Comparison of ENCODE assay signal across 8 cellular contexts in genomic region chr1:155000725-155001437, GRCh38. TPM values are rescaled to one million over a fixed set of nuclear protein-coding genes. Genes with fewer than 3 reads are reported as not detected.
DNase-seq lines count a peak whose midpoint lies in the region; ATAC-seq and TF ChIP-seq lines count a peak whose summit lies in the region.

No MANE protein-coding gene starts in this region.

- H3K27me3 ChIP-seq in breast epithelium (no peaks in the 10 kb centered on the region), skeletal muscle tissue (ENCODE audit: control insufficient read depth in 3 of 3, insufficient read depth in 3 of 3, low read length in 3 of 3) (no peaks in the 10 kb centered on the region)

- peak overlapping the region; percentile 89 to 95 (median 89) for H3K4me3 ChIP-seq in breast epithelium
- peak overlapping the region; percentile 83 to 87 (median 87) for H3K4me3 ChIP-seq in skeletal muscle tissue (ENCODE audit: low read length in 3 of 3)

- peak overlapping the region; percentile 88 for H3K4me3 Mint-ChIP-seq in WTC11

- no peaks in the 10 kb centered on the region for H3K36me3 ChIP-seq in breast epithelium
- no peaks in the 10 kb centered on the region for H3K36me3 ChIP-seq in skeletal muscle tissue (ENCODE audit: control insufficient read depth in 3 of 3, insufficient read depth in 3 of 3, low read length in 3 of 3)

- TF ChIP-seq CTCF in WTC11 (IDR thresholded peaks at IDR 0.05) (no peak), breast epithelium (IDR thresholded peaks at IDR 0.05) (peak in 1 of 3 donors; percentile 18)

- H3K27me3 Mint-ChIP-seq in WTC11 (ENCODE audit: low read depth): no peaks in the 10 kb centered on the region; the same call in 1 of the 2 replicates

- H3K9me3 Mint-ChIP-seq in WTC11: no peaks in the 10 kb centered on the region

- peaks cover 31% of the 10 kb centered on the region for H3K4me1 Mint-ChIP-seq in WTC11

- H3K4me1 ChIP-seq in breast epithelium (peaks cover 16 to 27% of the 10 kb centered on the region in 2 donors), skeletal muscle tissue (ENCODE audit: control insufficient read depth in 3 of 3, insufficient read depth in 3 of 3, low read length in 3 of 3) (peaks cover 30 to 33% (median 32%) of the 10 kb centered on the region in 3 donors)

- POLR2A ChIA-PET in WTC11 (lab: Charles Lee): interaction anchor here (0.8 to 13.0 kb wide), 7 partner anchors 15 to 39 kb away, joined by 3 to 176 read pairs (median 21); partner anchors contain the start of genes CKS1B, FLAD1, PYGO2 and SHC1

- peak overlapping the region; percentile 88 to 94 (median 91) for H3K9ac ChIP-seq in skeletal muscle tissue (ENCODE audit: low read depth in 1 of 3, low read length in 3 of 3)

- TF ChIP-seq POLR2A in breast epithelium (IDR thresholded peaks at IDR 0.05): peak; percentile 82

- no peaks in the 10 kb centered on the region for H3K36me3 Mint-ChIP-seq in WTC11

- H3K9me3 ChIP-seq in breast epithelium (no peaks in the 10 kb centered on the region), skeletal muscle tissue (ENCODE audit: control insufficient read depth in 3 of 3, low read length in 3 of 3) (no peaks in the 10 kb centered on the region)

- DNase-seq in NCI-H748 (lab: John Stamatoyannopoulos, UW; ENCODE audit: unreplicated experiment): peak; percentile 68
- DNase-seq in NCI-H748 treated with DMSO at 0.1 percent for 48 hours (lab: John Stamatoyannopoulos, UW): no peak
- DNase-seq in NCI-H2196 (lab: John Stamatoyannopoulos, UW; ENCODE audit: unreplicated experiment): peak; percentile 97
- peak; percentile 93 for DNase-seq in WTC11 (ENCODE audit: low spot score)
- peak; percentile 98 to 99 for DNase-seq in breast epithelium (ENCODE audit: low spot score in 2 of 2)
- peak; percentile 82 for DNase-seq in iPS-NIHi11 (ENCODE audit: low spot score)

- H3K27ac ChIP-seq in breast epithelium (peak overlapping the region; percentile 98 to 99), skeletal muscle tissue (ENCODE audit: low read depth, low read length) (peak overlapping the region; percentile 97)

- ATAC-seq in HG03095 (IDR thresholded peaks at IDR 0.05; ENCODE audit: unreplicated experiment) (peak; percentile 39), WTC11 (peak; percentile 54)

- H3K27ac Mint-ChIP-seq in WTC11: peak overlapping the region; percentile 63; the same call in 1 of the 2 replicates

- intact Hi-C loops in breast epithelium (cut with DNase I; ENCODE audit: low total_unique reads): no loop called here

- CTCF ChIA-PET in WTC11 (lab: Charles Lee): interaction anchor here (0.6 to 10.3 kb wide), 23 partner anchors 8 to 172 kb away, joined by 3 to 176 read pairs (median 10); partner anchors contain the start of genes ADAM15, FLAD1, KRTCAP2 and LENEP

TF ChIP-seq in WTC11, 78 proteins besides CTCF, POLR2A, EP300 and RAD21:
- 0 out of 2 replicates have a peak, but pooled peaks have one; percentile 14 for TF ChIP-seq HMGA2 (CRISPR knock-in tag; IDR thresholded peaks at IDR 0.05)
- no peak for TF ChIP-seq NR3C1 (CRISPR knock-in tag; conservative IDR thresholded peaks at IDR 0.05; ENCODE audit: low read depth)
- TF ChIP-seq MYBL2 (CRISPR knock-in tag; IDR thresholded peaks at IDR 0.05): peak; percentile 56; the same call in 1 of the 2 replicates
- no peak for TF ChIP-seq FOXP1 (CRISPR knock-in tag; IDR thresholded peaks at IDR 0.05; ENCODE audit: borderline replicate concordance)
- TF ChIP-seq ZBTB43 (CRISPR knock-in tag; IDR thresholded peaks at IDR 0.05): no peak
- peak; percentile 13; the same call in 1 of the 2 replicates for TF ChIP-seq NFE2L1 (CRISPR knock-in tag; IDR thresholded peaks at IDR 0.05)
- TF ChIP-seq GABPB1 (CRISPR knock-in tag; IDR thresholded peaks at IDR 0.05): peak; percentile 22; the same call in 1 of the 2 replicates
- 0 out of 2 replicates have a peak, but pooled peaks have one; percentile 13 for TF ChIP-seq FOXK1 (CRISPR knock-in tag; IDR thresholded peaks at IDR 0.05)
- no peak for TF ChIP-seq TCF7 (CRISPR knock-in tag; IDR thresholded peaks at IDR 0.05; ENCODE audit: low read depth)
- 0 out of 2 replicates have a peak, but pooled peaks have one; percentile 38 for TF ChIP-seq TEAD1 (CRISPR knock-in tag; IDR thresholded peaks at IDR 0.05)
- no peak for TF ChIP-seq IRF2 (CRISPR knock-in tag; IDR thresholded peaks at IDR 0.05; ENCODE audit: borderline replicate concordance, low read depth)
- 0 out of 2 replicates have a peak, but pooled peaks have one; percentile 29 for TF ChIP-seq ZNF232 (CRISPR knock-in tag; IDR thresholded peaks at IDR 0.05)
- peak; percentile 82 for TF ChIP-seq SP1 (CRISPR knock-in tag; conservative IDR thresholded peaks at IDR 0.05)
- TF ChIP-seq ZNF423 (CRISPR knock-in tag; IDR thresholded peaks at IDR 0.05): peak; percentile 84
- peak; percentile 99 for TF ChIP-seq PRDM15 (CRISPR knock-in tag; IDR thresholded peaks at IDR 0.05)
- TF ChIP-seq TEAD4 (CRISPR knock-in tag; IDR thresholded peaks at IDR 0.05): peak; percentile 55; the same call in 1 of the 2 replicates
TF ChIP-seq in WTC11: peak in this region for 11.

RNA-seq across cellular contexts. Expression of gene ZBTB7B, which starts 1.7 kb away (rescaled TPM):
- 29.8 to 32.1 TPM (median 31.5 TPM) in 3 replicates for total RNA-seq in WTC11 (2021)
- 10 to 100 TPM; 45.6 to 82.5 (median 53.4) TPM for total RNA-seq in breast epithelium
- 7.8 TPM for total RNA-seq in skeletal muscle tissue

RNA-seq across cellular contexts. Expression of gene LENEP, which starts 7.5 kb away (rescaled TPM):
- total RNA-seq in WTC11 (2021): 0.48 to 1.2 TPM in 2 of 3 replicates, not detected in the other
- total RNA-seq in breast epithelium: not detected
- total RNA-seq in skeletal muscle tissue: not detected

RNA-seq across cellular contexts. Expression of gene FLAD1, which starts 17.7 kb away (rescaled TPM):
- total RNA-seq in WTC11 (2021) (71.1 to 88.3 TPM (median 71.2 TPM) in 3 replicates), breast epithelium (10 to 100 TPM; 27.0 to 42.7 (median 39.3) TPM), skeletal muscle tissue (16.2 TPM)

RNA-seq across cellular contexts. Expression of gene CKS1B, which starts 26.4 kb away (rescaled TPM):
- total RNA-seq in WTC11 (2021) (258 to 301 TPM (median 278 TPM) in 3 replicates), breast epithelium (100 to 1,000 TPM in 1 of 3 donors, 10 to 100 TPM in 2; 44.6 to 104 (median 47.3) TPM), skeletal muscle tissue (31.8 TPM)

RNA-seq across cellular contexts. Expression of gene SHC1, which starts 30.3 kb away (rescaled TPM):
- total RNA-seq in WTC11 (2021): 180 to 199 TPM (median 180 TPM) in 3 replicates
- total RNA-seq in breast epithelium: 100 to 1,000 TPM in 2 of 3 donors, 10 to 100 TPM in 1; 94.4 to 177 (median 134) TPM
- 36.0 TPM for total RNA-seq in skeletal muscle tissue
